In the genomic region with DNA sequence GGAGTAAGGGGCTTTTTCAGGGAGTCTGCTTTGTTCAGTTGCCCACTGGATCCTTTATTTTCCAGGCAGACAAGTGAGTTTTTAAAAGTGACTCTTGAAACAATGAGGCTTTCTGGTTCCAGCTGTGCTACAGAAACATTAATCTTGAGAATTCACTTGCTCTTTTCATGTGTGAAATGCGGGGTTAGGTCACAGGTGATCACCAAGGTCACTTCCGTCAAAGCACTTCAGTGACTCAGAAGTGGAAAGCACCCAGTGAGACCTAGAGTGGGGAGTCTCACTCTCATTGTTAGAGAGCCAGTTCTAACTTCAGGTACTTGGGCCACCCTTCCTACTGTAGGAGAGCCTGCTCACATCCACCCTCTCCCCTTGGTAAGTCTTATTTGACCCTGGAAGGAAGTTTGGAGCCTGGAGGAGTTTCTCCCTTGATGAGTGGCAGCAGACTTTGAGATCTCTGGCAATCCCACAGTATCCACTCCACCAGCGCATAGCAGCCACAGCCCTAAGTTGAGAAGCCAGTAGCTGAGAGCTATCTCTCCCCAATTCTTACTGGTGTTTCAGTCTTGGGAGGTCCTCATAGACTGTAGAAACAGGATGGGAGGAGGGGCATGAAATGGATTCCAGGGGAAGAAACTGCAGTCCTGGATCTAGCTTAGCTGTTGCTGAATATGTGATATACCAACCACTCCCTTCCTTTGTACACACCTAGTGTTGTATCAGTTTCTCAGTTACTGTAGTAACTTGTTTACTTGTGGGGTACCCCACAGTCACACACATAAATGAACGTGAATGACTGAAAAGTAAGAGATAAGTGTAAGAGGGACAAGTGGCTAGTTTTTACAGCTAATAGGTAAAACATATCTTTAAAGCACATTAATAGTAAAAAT, we compare ENCODE assay signal across 8 cellular contexts. TPM values are rescaled to one million over a fixed set of nuclear protein-coding genes. Genes with fewer than 3 reads are reported as not detected.
DNase-seq lines count a peak whose midpoint lies in the region; ATAC-seq, FAIRE-seq and TF ChIP-seq lines count a peak whose summit lies in the region.

No MANE protein-coding gene starts in this region.

- no peak for TF ChIP-seq RAD21 in HepG2 (CRISPR knock-in tag; IDR thresholded peaks at IDR 0.05)

- no peak for TF ChIP-seq POLR2A in HepG2 (IDR thresholded peaks at IDR 0.05; ENCODE audit: insufficient read depth in 1 of 2, low read depth in 2 of 2, low read length in 2 of 2)

- no peak overlapping the region for H2AFZ ChIP-seq in HepG2 (ENCODE audit: low read length)

- BruUV-seq in HepG2 (replicated peaks; lab: Mats Ljungman, UMichigan), result no TSS peak

- intact Hi-C loops in HepG2 (cut with micrococcal nuclease; ENCODE audit: unreplicated experiment), result no loop called here

- no peak overlapping the region for H3K27ac ChIP-seq in HepG2 (ENCODE audit: extremely low read length, insufficient read depth, low read length)

- no peak overlapping the region for H3K9ac ChIP-seq in HepG2 (ENCODE audit: insufficient read depth, low read depth, low read length)

- DNase-seq in T follicular helper cell (ENCODE audit: low read depth) (peak; percentile 10), HepG2 (ENCODE audit: low spot score) (peak; percentile 24), frontal cortex (ENCODE audit: low spot score in 2 of 2) (no peak), NCI-H2081 treated with DMSO at 0.1 percent for 48 hours (lab: John Stamatoyannopoulos, UW) (no peak), KG1 (lab: John Stamatoyannopoulos, UW) (no peak), cerebellum (ENCODE audit: low spot score) (no peak)

- H3K4me1 ChIP-seq in HepG2 (ENCODE audit: insufficient read depth, low read length), result peaks cover 28% of the 10 kb centered on the region

- no peaks in the 10 kb centered on the region for H3K36me3 ChIP-seq in HepG2 (replicated peaks in 1 of 2; ENCODE audit: control insufficient read depth in 1 of 2, insufficient read depth in 2 of 2, low read length in 2 of 2)

- H3K4me2 ChIP-seq in HepG2 (ENCODE audit: low read depth, low read length), result no peak overlapping the region

- FAIRE-seq in HepG2 (lab: Jason Lieb, UNC) (no peak), frontal cortex (lab: Jason Lieb, UNC) (no peak)

- WGBS in HepG2 (ENCODE audit: low lambda C conversion rate), result 26% methylated on average over 4 of the region's 4 CpGs

- no peak for TF ChIP-seq CTCF in HepG2 (CRISPR knock-in tag; IDR thresholded peaks at IDR 0.05)

- no peaks in the 10 kb centered on the region for H3K79me2 ChIP-seq in HepG2 (ENCODE audit: insufficient read depth, low read length)

- no peaks in the 10 kb centered on the region for H4K20me1 ChIP-seq in HepG2 (ENCODE audit: insufficient read depth, low read length)

- peaks cover 0 to 3% of the 10 kb centered on the region in 2 experiments; a peak in 1 of 5 replicates for H3K27me3 ChIP-seq in HepG2 (ENCODE audit: control insufficient read depth in 1 of 2, insufficient read depth in 2 of 2, low read length in 2 of 2)

- ATAC-seq in GM18867 (IDR thresholded peaks at IDR 0.05; ENCODE audit: unreplicated experiment) (peak; percentile 97), HG02798 (IDR thresholded peaks at IDR 0.05; ENCODE audit: poor library complexity, unreplicated experiment) (peak; percentile 98), HepG2 (peak; percentile 40; the same call in 2 of the 3 replicates)

- no peak for TF ChIP-seq EP300 in HepG2 (IDR thresholded peaks at IDR 0.05; ENCODE audit: low read depth in 2 of 2, low read length in 2 of 2)
- TF ChIP-seq EP300 in HepG2 (CRISPR knock-in tag; IDR thresholded peaks at IDR 0.05; ENCODE audit: borderline replicate concordance), result no peak

- H3K9me3 ChIP-seq in HepG2 (ENCODE audit: low read length), result no peaks in the 10 kb centered on the region

- POLR2A ChIA-PET in HepG2 (lab: Yijun Ruan, JAX), result interaction anchor here (1.5 kb wide), 1 partner anchor 27 kb away, joined by 3 read pairs; the partner anchor contains the start of gene OMA1

- CTCF ChIA-PET in HepG2 (lab: Yijun Ruan, JAX; ENCODE audit: low intra/inter-chr PET ratio, low total read pairs), result no interaction called here

- in situ Hi-C loops in HepG2 (cut with HindIII; ENCODE audit: extremely low pct_ligation_motif_present, low pct_unique_long_range_greater_than_20kb), result no loop called here

- no peak overlapping the region for H3K4me3 ChIP-seq in HepG2 (replicated peaks in 1 of 3; ENCODE audit: insufficient read depth in 1 of 3, low read depth in 2 of 3, low read length in 3 of 3)

TF ChIP-seq in HepG2, 621 proteins besides CTCF, POLR2A, EP300 and RAD21 (continues in another document):
- TF ChIP-seq HMGA1 (CRISPR knock-in tag; conservative IDR thresholded peaks at IDR 0.05), result no peak
- no peak for TF ChIP-seq NR2F6 (IDR thresholded peaks at IDR 0.05)
- TF ChIP-seq NR2F6 (CRISPR knock-in tag; IDR thresholded peaks at IDR 0.05), result peak; percentile 45; the same call in 1 of the 2 replicates
- peak; percentile 18; the same call in 1 of the 2 replicates for TF ChIP-seq HMG20A (CRISPR knock-in tag; IDR thresholded peaks at IDR 0.05; ENCODE audit: borderline replicate concordance)
- TF ChIP-seq NR2F1 (CRISPR knock-in tag; IDR thresholded peaks at IDR 0.05), result 0 out of 4 replicates have a peak, but pooled peaks of 1 of the 2 experiments have one; percentile 12
- TF ChIP-seq ZFY (CRISPR knock-in tag; IDR thresholded peaks at IDR 0.05), result no peak
- TF ChIP-seq PBX3 (CRISPR knock-in tag; IDR thresholded peaks at IDR 0.05; ENCODE audit: borderline replicate concordance), result no peak
- no peak for TF ChIP-seq TCF12 (IDR thresholded peaks at IDR 0.05)
- no peak for TF ChIP-seq TCF12 (CRISPR knock-in tag; IDR thresholded peaks at IDR 0.05)

RNA-seq across cellular contexts. Expression of gene TACSTD2, which starts 3.1 kb away (rescaled TPM):
- total RNA-seq in HepG2 (2016; rRNA removed; fragmentation: Illumina TruSeq; extraction: Trizol), result not detected in 2 replicates
- total RNA-seq in HepG2 (2016; cell fraction: cytosol; rRNA removed; fragmentation: Illumina TruSeq; extraction: Trizol; ENCODE audit: low read depth), result not detected in 2 replicates
- total RNA-seq in HepG2 (2016; cell fraction: insoluble cytoplasmic fraction; rRNA removed; fragmentation: Illumina TruSeq; extraction: Trizol), result not detected in 2 replicates
- total RNA-seq in HepG2 (2016; cell fraction: membrane; rRNA removed; fragmentation: Illumina TruSeq; extraction: Trizol), result not detected in 2 replicates
- not detected in 2 replicates for total RNA-seq in HepG2 (2016; cell fraction: nucleus; rRNA removed; fragmentation: Illumina TruSeq; extraction: Trizol)
- not detected in 2 replicates for polyA plus RNA-seq in HepG2 (2011; rRNA removed)
- polyA plus RNA-seq in HepG2 (2011; cell fraction: cytosol; rRNA removed), result not detected in 2 replicates
- polyA plus RNA-seq in HepG2 (2011; cell fraction: nucleus; rRNA removed), result 0.09 and 0.10 TPM in 2 replicates
- not detected in 2 replicates for polyA plus RNA-seq in HepG2 (2012)
- polyA plus RNA-seq in HepG2 (2016; cell fraction: cytosol; fragmentation: Illumina TruSeq; extraction: Trizol; ENCODE audit: low read depth), result not detected in 2 replicates
- polyA plus RNA-seq in HepG2 (2016; cell fraction: insoluble cytoplasmic fraction; fragmentation: Illumina TruSeq; extraction: Trizol; ENCODE audit: low read depth), result not detected in 2 replicates
- polyA plus RNA-seq in HepG2 (2016; cell fraction: membrane; fragmentation: Illumina TruSeq; extraction: Trizol; ENCODE audit: low read depth), result not detected in 2 replicates
- polyA plus RNA-seq in HepG2 (2016; cell fraction: nucleus; fragmentation: Illumina TruSeq; extraction: Trizol; ENCODE audit: insufficient read depth, low read depth), result not detected in 2 replicates
- 0.94 TPM in 1 of 2 replicates, not detected in the other for polyA minus RNA-seq in HepG2 (2011; rRNA and poly(A)+ RNA removed; ENCODE audit: low replicate concordance)
- not detected in 2 replicates for polyA minus RNA-seq in HepG2 (2011; cell fraction: cytosol; rRNA and poly(A)+ RNA removed)
- not detected in 2 replicates for polyA minus RNA-seq in HepG2 (2011; cell fraction: nucleus; rRNA and poly(A)+ RNA removed)
- total RNA-seq in frontal cortex, result under 0.01 TPM
- 0.27 TPM for total RNA-seq in cerebellum

RNA-seq across cellular contexts. Expression of gene OMA1, which starts 27.4 kb away (rescaled TPM):
- total RNA-seq in HepG2 (2016; rRNA removed; fragmentation: Illumina TruSeq; extraction: Trizol) (18.6 and 26.9 TPM in 2 replicates), frontal cortex (47.3 TPM), cerebellum (25.0 TPM)
- 92.8 and 109 TPM in 2 replicates for total RNA-seq in HepG2 (2016; cell fraction: cytosol; rRNA removed; fragmentation: Illumina TruSeq; extraction: Trizol; ENCODE audit: low read depth)
- total RNA-seq in HepG2 (2016; cell fraction: insoluble cytoplasmic fraction; rRNA removed; fragmentation: Illumina TruSeq; extraction: Trizol), result 19.4 and 27.4 TPM in 2 replicates
- 61.9 and 78.8 TPM in 2 replicates for total RNA-seq in HepG2 (2016; cell fraction: membrane; rRNA removed; fragmentation: Illumina TruSeq; extraction: Trizol)
- total RNA-seq in HepG2 (2016; cell fraction: nucleus; rRNA removed; fragmentation: Illumina TruSeq; extraction: Trizol), result 18.3 and 21.8 TPM in 2 replicates
- 6.6 and 7.0 TPM in 2 replicates for polyA plus RNA-seq in HepG2 (2011; rRNA removed)
- 3.2 and 4.5 TPM in 2 replicates for polyA plus RNA-seq in HepG2 (2011; cell fraction: cytosol; rRNA removed)
- 3.7 and 4.2 TPM in 2 replicates for polyA plus RNA-seq in HepG2 (2011; cell fraction: nucleus; rRNA removed)
- polyA plus RNA-seq in HepG2 (2012), result 7.0 and 10.0 TPM in 2 replicates
- 4.2 and 4.4 TPM in 2 replicates for polyA plus RNA-seq in HepG2 (2016; cell fraction: cytosol; fragmentation: Illumina TruSeq; extraction: Trizol; ENCODE audit: low read depth)
- 11.1 and 13.3 TPM in 2 replicates for polyA plus RNA-seq in HepG2 (2016; cell fraction: insoluble cytoplasmic fraction; fragmentation: Illumina TruSeq; extraction: Trizol; ENCODE audit: low read depth)
- polyA plus RNA-seq in HepG2 (2016; cell fraction: membrane; fragmentation: Illumina TruSeq; extraction: Trizol; ENCODE audit: low read depth), result 4.9 and 5.1 TPM in 2 replicates
- 15.6 and 19.4 TPM in 2 replicates for polyA plus RNA-seq in HepG2 (2016; cell fraction: nucleus; fragmentation: Illumina TruSeq; extraction: Trizol; ENCODE audit: insufficient read depth, low read depth)
- polyA minus RNA-seq in HepG2 (2011; rRNA and poly(A)+ RNA removed; ENCODE audit: low replicate concordance), result 7.3 and 8.4 TPM in 2 replicates
- polyA minus RNA-seq in HepG2 (2011; cell fraction: cytosol; rRNA and poly(A)+ RNA removed), result 9.2 and 9.8 TPM in 2 replicates
- polyA minus RNA-seq in HepG2 (2011; cell fraction: nucleus; rRNA and poly(A)+ RNA removed), result 18.2 and 21.9 TPM in 2 replicates

Comparison
In these comparisons a context has a peak if more than half of its experiments do, and no peak if none do; other contexts are left out.
1. ATAC-seq: peak in every context shown above with its lines; median percentile 98 in HG02798; 97 in GM18867; 40 in HepG2.
2. DNase-seq: peak in T follicular helper cell (single experiment) and HepG2 (single experiment); none in frontal cortex (0 of 2), NCI-H2081 treated with DMSO at 0.1 percent for 48 hours (single experiment), KG1 (single experiment) and cerebellum (single experiment).